In the genomic region with DNA sequence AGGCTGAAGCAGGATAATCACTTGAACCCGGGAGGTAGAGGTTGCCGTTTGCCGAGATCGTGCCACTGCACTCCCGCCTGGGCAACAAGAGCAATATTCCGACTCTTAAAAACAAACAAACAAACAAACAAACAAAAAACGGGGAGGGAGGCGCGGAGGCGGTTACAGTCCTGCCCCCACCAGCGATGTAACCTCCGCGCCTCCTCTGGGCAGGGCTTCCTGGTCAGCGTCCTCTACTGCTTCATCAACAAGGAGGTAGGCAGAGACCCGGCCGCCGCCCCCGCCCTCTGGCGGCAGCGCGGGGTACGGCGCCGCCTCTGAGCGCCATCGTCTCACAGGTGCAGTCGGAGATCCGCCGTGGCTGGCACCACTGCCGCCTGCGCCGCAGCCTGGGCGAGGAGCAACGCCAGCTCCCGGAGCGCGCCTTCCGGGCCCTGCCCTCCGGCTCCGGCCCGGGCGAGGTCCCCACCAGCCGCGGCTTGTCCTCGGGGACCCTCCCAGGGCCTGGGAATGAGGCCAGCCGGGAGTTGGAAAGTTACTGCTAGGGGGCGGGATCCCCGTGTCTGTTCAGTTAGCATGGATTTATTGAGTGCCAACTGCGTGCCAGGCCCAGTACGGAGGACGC, we compare ENCODE assay signal across 8 cellular contexts. TPM values are rescaled to one million over a fixed set of nuclear protein-coding genes. Genes with fewer than 3 reads are reported as not detected.
A peak's percentile ranks its signal among the peaks of the same experiment; 100 is the strongest.
DNase-seq lines count a peak whose midpoint lies in the region; ATAC-seq and TF ChIP-seq lines count a peak whose summit lies in the region.

No MANE protein-coding gene starts in this region.

- H3K4me1 Mint-ChIP-seq in activated CD4-positive, alpha-beta memory T cell treated with anti-CD3 and anti-CD28 coated beads, Interleukin-2, amount 10 ng/mL, durations not matched to agents 7 days and 5 days = peaks cover 23% of the 10 kb centered on the region

- H3K4me1 ChIP-seq in ectodermal cell (ENCODE audit: control insufficient read depth, insufficient read depth, low read length) = no peaks in the 10 kb centered on the region

- peaks cover 6% of the 10 kb centered on the region for H3K27me3 Mint-ChIP-seq in activated CD4-positive, alpha-beta memory T cell treated with anti-CD3 and anti-CD28 coated beads, Interleukin-2, amount 10 ng/mL, durations not matched to agents 7 days and 5 days

- peak; percentile 61 for ATAC-seq in GM19023 (IDR thresholded peaks at IDR 0.05; ENCODE audit: unreplicated experiment)

- H3K36me3 Mint-ChIP-seq in activated CD4-positive, alpha-beta memory T cell treated with anti-CD3 and anti-CD28 coated beads, Interleukin-2, amount 10 ng/mL, durations not matched to agents 7 days and 5 days (ENCODE audit: low read depth) = peaks cover 17% of the 10 kb centered on the region

- H3K27me3 ChIP-seq in HL-60 (ENCODE audit: insufficient read depth, poor library complexity, severe bottlenecking) (no peaks in the 10 kb centered on the region), ectodermal cell (ENCODE audit: control insufficient read depth, insufficient read depth, low read length, poor library complexity, severe bottlenecking) (peaks cover 46% of the 10 kb centered on the region)

- H3K9me3 ChIP-seq in ectodermal cell (ENCODE audit: control insufficient read depth, low read length) = no peaks in the 10 kb centered on the region

- CTCF ChIA-PET in activated CD4-positive, alpha-beta memory T cell treated with anti-CD3 and anti-CD28 coated beads, Interleukin-2, amount 10 ng/mL, durations not matched to agents 7 days and 5 days (lab: Charles Lee) = interaction anchor here (0.6 to 8.5 kb wide), 10 partner anchors 10 to 503 kb away, joined by 3 to 106 read pairs (median 4); a partner anchor contains a TSS

- peak; percentile 90 for DNase-seq in AG08396 (ENCODE audit: low spot score)
- peak; percentile 74 to 87 for DNase-seq in HL-60 (ENCODE audit: low read depth in 1 of 2, low spot score in 1 of 2)
- peak; percentile 81 for DNase-seq in NCI-H748 treated with DMSO at 0.1 percent for 48 hours (lab: John Stamatoyannopoulos, UW)
- DNase-seq in activated CD4-positive, alpha-beta memory T cell treated with anti-CD3 and anti-CD28 coated beads, Interleukin-2, amount 10 ng/mL, durations not matched to agents 7 days and 5 days = peak; percentile 93
- peak; percentile 82 to 85 for DNase-seq in lung microvascular endothelial cell (ENCODE audit: low read depth in 2 of 2)
- DNase-seq in stimulated activated CD4-positive, alpha-beta T cell treated with anti-CD3 and anti-CD28 coated beads, TNF-alpha, amount 100 ng/mL, for 1 hour (ENCODE audit: low read depth in 3 of 3, low spot score in 1 of 3) = peak; percentile 60 to 83 (median 77)

- H3K4me3 Mint-ChIP-seq in activated CD4-positive, alpha-beta memory T cell treated with anti-CD3 and anti-CD28 coated beads, Interleukin-2, amount 10 ng/mL, durations not matched to agents 7 days and 5 days = peak overlapping the region; percentile 78

- H3K27ac ChIP-seq in HL-60 (replicated peaks) (no peak overlapping the region), ectodermal cell (ENCODE audit: insufficient read depth, low read depth, low read length, poor library complexity, severe bottlenecking) (no peak overlapping the region)

- peaks cover 8% of the 10 kb centered on the region for H3K36me3 ChIP-seq in ectodermal cell (ENCODE audit: control insufficient read depth, insufficient read depth, low read length)

- WGBS in ectodermal cell, 2 experiments = 10 to 11% methylated on average over 51 of the region's 51 CpGs

- POLR2A ChIA-PET in activated CD4-positive, alpha-beta memory T cell treated with anti-CD3 and anti-CD28 coated beads, Interleukin-2, amount 10 ng/mL, durations not matched to agents 7 days and 5 days (lab: Charles Lee) = interaction anchor here (1.0 to 4.4 kb wide), 6 partner anchors 9 to 49 kb away, joined by 3 to 27 read pairs (median 6); a partner anchor contains a TSS

- no peaks in the 10 kb centered on the region for H3K9me3 Mint-ChIP-seq in activated CD4-positive, alpha-beta memory T cell treated with anti-CD3 and anti-CD28 coated beads, Interleukin-2, amount 10 ng/mL, durations not matched to agents 7 days and 5 days

- H3K27ac Mint-ChIP-seq in activated CD4-positive, alpha-beta memory T cell treated with anti-CD3 and anti-CD28 coated beads, Interleukin-2, amount 10 ng/mL, durations not matched to agents 7 days and 5 days = peak overlapping the region; percentile 76

- peak; percentile 91 for TF ChIP-seq CTCF in HL-60 (IDR thresholded peaks at IDR 0.05; ENCODE audit: insufficient read depth, low read length)

- H3K4me3 ChIP-seq in HL-60 (replicated peaks; ENCODE audit: insufficient read depth, low read length) = peak overlapping the region; percentile 28
- peak overlapping the region; percentile 31 for H3K4me3 ChIP-seq in ectodermal cell (ENCODE audit: insufficient read depth, low read depth, low read length)

RNA-seq across cellular contexts. Expression of a gene that starts 10.2 kb away (rescaled TPM):
- total RNA-seq in activated CD4-positive, alpha-beta memory T cell treated with anti-CD3 and anti-CD28 coated beads, Interleukin-2, amount 10 ng/mL, durations not matched to agents 7 days and 5 days = 100 to 1,000 TPM; 505 to 519 TPM
- 521 TPM for polyA plus RNA-seq in ectodermal cell (2013, experiment 1 of 4)
- polyA plus RNA-seq in ectodermal cell (2013, experiment 2 of 4) = 460 TPM
- polyA plus RNA-seq in ectodermal cell (2013, experiment 3 of 4) = 586 TPM
- 651 TPM for polyA plus RNA-seq in ectodermal cell (2013, experiment 4 of 4)
- 331 and 391 TPM in 2 replicates for total RNA-seq in lung microvascular endothelial cell

RNA-seq across cellular contexts. Expression of a gene that starts 11.0 kb away (rescaled TPM):
- total RNA-seq in activated CD4-positive, alpha-beta memory T cell treated with anti-CD3 and anti-CD28 coated beads, Interleukin-2, amount 10 ng/mL, durations not matched to agents 7 days and 5 days = 10 to 100 TPM in 1 of 2 experiments, 1 to 10 TPM in 1; 9.1 to 11.9 TPM
- polyA plus RNA-seq in ectodermal cell (2013, experiment 1 of 4) = 29.4 TPM
- polyA plus RNA-seq in ectodermal cell (2013, experiment 2 of 4) = 25.6 TPM
- polyA plus RNA-seq in ectodermal cell (2013, experiment 3 of 4) = 14.4 TPM
- polyA plus RNA-seq in ectodermal cell (2013, experiment 4 of 4) = 13.7 TPM
- total RNA-seq in lung microvascular endothelial cell = 5.9 and 7.7 TPM in 2 replicates

RNA-seq across cellular contexts. Expression of a gene that starts 13.5 kb away (rescaled TPM):
- 10 to 100 TPM; 11.4 to 12.3 TPM for total RNA-seq in activated CD4-positive, alpha-beta memory T cell treated with anti-CD3 and anti-CD28 coated beads, Interleukin-2, amount 10 ng/mL, durations not matched to agents 7 days and 5 days
- not detected for polyA plus RNA-seq in ectodermal cell (2013, experiment 1 of 4)
- polyA plus RNA-seq in ectodermal cell (2013, experiment 2 of 4) = 0.09 TPM
- polyA plus RNA-seq in ectodermal cell (2013, experiment 3 of 4) = 0.32 TPM
- 0.24 TPM for polyA plus RNA-seq in ectodermal cell (2013, experiment 4 of 4)
- total RNA-seq in lung microvascular endothelial cell = under 0.01 TPM in 2 replicates

RNA-seq across cellular contexts. Expression of a gene that starts 42.3 kb away (rescaled TPM):
- total RNA-seq in activated CD4-positive, alpha-beta memory T cell treated with anti-CD3 and anti-CD28 coated beads, Interleukin-2, amount 10 ng/mL, durations not matched to agents 7 days and 5 days = 100 to 1,000 TPM; 136 to 146 TPM
- 22.6 TPM for polyA plus RNA-seq in ectodermal cell (2013, experiment 1 of 4)
- 12.2 TPM for polyA plus RNA-seq in ectodermal cell (2013, experiment 2 of 4)
- 17.4 TPM for polyA plus RNA-seq in ectodermal cell (2013, experiment 3 of 4)
- polyA plus RNA-seq in ectodermal cell (2013, experiment 4 of 4) = 18.6 TPM
- total RNA-seq in lung microvascular endothelial cell = 8.9 and 15.1 TPM in 2 replicates

RNA-seq across cellular contexts. Expression of a gene that starts 49.2 kb away (rescaled TPM):
- 10 to 100 TPM; 34.4 to 36.4 TPM for total RNA-seq in activated CD4-positive, alpha-beta memory T cell treated with anti-CD3 and anti-CD28 coated beads, Interleukin-2, amount 10 ng/mL, durations not matched to agents 7 days and 5 days
- polyA plus RNA-seq in ectodermal cell (2013, experiment 1 of 4) = 22.0 TPM
- polyA plus RNA-seq in ectodermal cell (2013, experiment 2 of 4) = 25.7 TPM
- polyA plus RNA-seq in ectodermal cell (2013, experiment 3 of 4) = 13.9 TPM
- polyA plus RNA-seq in ectodermal cell (2013, experiment 4 of 4) = 18.6 TPM
- 3.5 and 4.4 TPM in 2 replicates for total RNA-seq in lung microvascular endothelial cell

Comparison
In these comparisons a context has a peak if more than half of its experiments do, and no peak if none do; other contexts are left out.
1. RNA of a gene that starts 13.5 kb away (total RNA-seq): 11.4 to 12.3 TPM in activated CD4-positive, alpha-beta memory T cell treated with anti-CD3 and anti-CD28 coated beads, Interleukin-2, amount 10 ng/mL, durations not matched to agents 7 days and 5 days; under 0.01 TPM in lung microvascular endothelial cell; every median in the first group is over 10 times any median in the second.
2. Peak in every context shown above with its lines, with median percentiles within 50 percentile points of each other: DNase-seq.